Comparison of ENCODE assay signal across 20 cellular contexts in genomic region chr16:72689851-72690250, GRCh38.
DNase-seq lines count a peak whose midpoint lies in the region; ATAC-seq and TF ChIP-seq lines count a peak whose summit lies in the region.
"Had no signal": no experiment of that assay in that cellular context is flagged by ENCODE, and none has a peak within 500 bp of the region (broad histone marks: within the 10 kb centered on the region; RNA-seq: fewer than 3 reads in every experiment).

No MANE protein-coding gene starts in this region.

- 48 to 53% methylated on average over 2 of the region's 2 CpGs for WGBS in GM23248 (ENCODE audit: low coverage in 1 of 2, low lambda C conversion rate in 2 of 2, missing lambda C conversion rate in 2 of 2), 2 experiments

- peaks cover 35% of the 10 kb centered on the region for H3K9me3 Mint-ChIP-seq in nephron progenitor cell

- H3K9me2 ChIP-seq in GM23248 (ENCODE audit: insufficient read depth): no peaks in the 10 kb centered on the region
- H3K9me2 ChIP-seq: SK-N-SH had no signal

- in situ Hi-C loops in GM23248 (cut with MboI): no loop called here

- no peak overlapping the region for H3K4me3 Mint-ChIP-seq in nephron progenitor cell
- H3K4me3 Mint-ChIP-seq: CD14-positive monocyte had no signal

- no peaks in the 10 kb centered on the region for H4K20me1 ChIP-seq in GM23248 (ENCODE audit: insufficient read depth)

- no peak overlapping the region for H2AFZ ChIP-seq in GM23248

- H3K4me2 ChIP-seq in GM23248 (ENCODE audit: unreplicated experiment): no peak overlapping the region
- H3K4me2 ChIP-seq: SK-N-SH had no signal

- H3K27ac Mint-ChIP-seq in nephron progenitor cell: no peak overlapping the region
- H3K27ac Mint-ChIP-seq: CD14-positive monocyte had no signal

- no peaks in the 10 kb centered on the region for H3K79me2 ChIP-seq in GM23248 (ENCODE audit: insufficient read depth)

- H3K27me3 ChIP-seq in GM23248 (replicated peaks; ENCODE audit: insufficient read depth): no peaks in the 10 kb centered on the region
- no peaks in the 10 kb centered on the region for H3K27me3 ChIP-seq in tibial artery

- DNase-seq in GM23248 (peak; percentile 13), cerebellar cortex (ENCODE audit: low spot score) (peak; percentile 2), fibroblast of pulmonary artery (ENCODE audit: low read depth) (peak; percentile 29), tibial artery (no peak), NCI-H2227 (lab: John Stamatoyannopoulos, UW; ENCODE audit: unreplicated experiment) (no peak), nephron progenitor cell (no peak)
- DNase-seq: DMS 273 treated with DMSO at 0.1 percent for 48 hours, DND-41, KG1, MV-4-11, NCI-H187 treated with DMSO at 0.1 percent for 48 hours, NCI-H345, NCI-H526, PC-3, RPMI8226, SHP77 treated with DMSO at 0.1 percent for 48 hours, SK-N-SH had no signal

- TF ChIP-seq CTCF in fibroblast of pulmonary artery (IDR thresholded peaks at IDR 0.05; ENCODE audit: low read length, missing control alignments): no peak
- peak; percentile 31 to 43 for TF ChIP-seq CTCF in tibial artery (IDR thresholded peaks at IDR 0.05)
- no peak for TF ChIP-seq CTCF in nephron progenitor cell (IDR thresholded peaks at IDR 0.05)

- H3K9me3 ChIP-seq in GM23248 (ENCODE audit: low read depth): no peaks in the 10 kb centered on the region
- H3K9me3 ChIP-seq in tibial artery: no peaks in the 10 kb centered on the region
- H3K9me3 ChIP-seq: SK-N-SH had no signal

- H3K4me1 ChIP-seq in GM23248 (ENCODE audit: insufficient read depth): no peaks in the 10 kb centered on the region
- H3K4me1 ChIP-seq in tibial artery: no peaks in the 10 kb centered on the region

- H3K27ac ChIP-seq in GM23248 (no peak overlapping the region), tibial artery (no peak overlapping the region)

- peaks cover 36% of the 10 kb centered on the region for H3K36me3 Mint-ChIP-seq in nephron progenitor cell (ENCODE audit: low read depth)
- H3K36me3 Mint-ChIP-seq: CD14-positive monocyte had no signal

- no peaks in the 10 kb centered on the region for H3K36me3 ChIP-seq in GM23248 (ENCODE audit: low read depth)
- no peaks in the 10 kb centered on the region for H3K36me3 ChIP-seq in tibial artery

- no peaks in the 10 kb centered on the region for H3F3A ChIP-seq in GM23248 (ENCODE audit: insufficient read depth)

- intact Hi-C loops in tibial artery (cut with DNase I; ENCODE audit: low total_unique reads): no loop called here

- no peak overlapping the region for H3K9ac ChIP-seq in GM23248
- H3K9ac ChIP-seq: SK-N-SH had no signal

- ATAC-seq in HG02938 (IDR thresholded peaks at IDR 0.05; ENCODE audit: unreplicated experiment): no peak
- ATAC-seq: HepG2, PC-3 had no signal

- no peaks in the 10 kb centered on the region for H3K27me3 Mint-ChIP-seq in nephron progenitor cell (ENCODE audit: low read depth, poor library complexity)

- H3K4me3 ChIP-seq in GM23248: no peak overlapping the region
- H3K4me3 ChIP-seq in fibroblast of pulmonary artery (replicated peaks; ENCODE audit: low read depth, low read length): no peak overlapping the region
- no peak overlapping the region for H3K4me3 ChIP-seq in tibial artery

- H3K4me1 Mint-ChIP-seq in nephron progenitor cell: peaks cover 8% of the 10 kb centered on the region
- H3K4me1 Mint-ChIP-seq: CD14-positive monocyte had no signal

Comparison
In these comparisons a context has a peak if more than half of its experiments do, and no peak if none do; other contexts are left out.
1. DNase-seq: peak in GM23248 (single experiment), cerebellar cortex (single experiment) and fibroblast of pulmonary artery (single experiment); none in tibial artery (0 of 2), NCI-H2227 (single experiment) and nephron progenitor cell (single experiment).
2. CTCF ChIP-seq: peak in tibial artery (2 of 2); none in fibroblast of pulmonary artery (single experiment) and nephron progenitor cell (single experiment).